In the genomic region with DNA sequence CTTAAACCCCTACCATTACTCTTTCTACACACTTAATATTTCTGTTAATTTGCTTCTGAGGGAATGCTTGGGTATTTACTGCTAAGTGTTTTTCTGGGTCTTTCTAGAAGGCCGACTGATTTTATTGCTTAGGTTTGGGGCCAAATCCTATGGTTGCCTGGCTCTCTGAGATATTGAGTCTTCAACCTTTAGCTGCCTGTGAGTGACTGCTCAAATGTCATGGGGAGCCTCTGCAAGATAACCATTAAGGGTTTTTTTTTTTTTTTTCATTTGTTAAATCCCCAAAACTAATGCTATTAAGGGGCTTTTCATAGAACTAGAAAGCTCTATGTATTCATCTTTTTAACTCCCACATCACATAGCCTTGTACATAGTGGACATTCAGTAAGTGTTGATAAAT, we compare ENCODE assay signal across 21 cellular contexts. TPM values are rescaled to one million over a fixed set of nuclear protein-coding genes. Genes with fewer than 3 reads are reported as not detected.
"Had no signal": no experiment of that assay in that cellular context is flagged by ENCODE, and none has a peak within 500 bp of the region (broad histone marks: within the 10 kb centered on the region; RNA-seq: fewer than 3 reads in every experiment).

No MANE protein-coding gene starts in this region.

- H3K27ac ChIP-seq: PC-9, Peyer's patch, SJSA1, SK-N-MC had no signal

- H3K9me3 ChIP-seq: MG63, Peyer's patch had no signal

- H3K27me3 ChIP-seq: MG63, Peyer's patch had no signal

- ATAC-seq: Right ventricle myocardium inferior had no signal

- H3K36me3 ChIP-seq: MG63, Peyer's patch had no signal

- H3K4me3 ChIP-seq: MG63, PC-9, Peyer's patch, SJSA1, SK-N-MC had no signal

- H3K4me1 ChIP-seq: Peyer's patch had no signal

- DNase-seq: Karpas-422, KG1, MG63, NCI-H1092 treated with DMSO at 0.1 percent for 48 hours, NCI-H1436, NCI-H187, NCI-H2029, NCI-H2081 treated with DMSO at 0.1 percent for 48 hours, NCI-H2171, NCI-H226, NCI-H446, NCI-H510A, NCI-H524 treated with DMSO at 0.1 percent for 48 hours, PC-9, Peyer's patch, SHP77 treated with DMSO at 0.1 percent for 48 hours had no signal

RNA-seq across cellular contexts. Expression of a gene that starts 5.0 kb away (rescaled TPM):
- total RNA-seq: HT-29, OCI-LY7 had no signal
